In the genomic region with DNA sequence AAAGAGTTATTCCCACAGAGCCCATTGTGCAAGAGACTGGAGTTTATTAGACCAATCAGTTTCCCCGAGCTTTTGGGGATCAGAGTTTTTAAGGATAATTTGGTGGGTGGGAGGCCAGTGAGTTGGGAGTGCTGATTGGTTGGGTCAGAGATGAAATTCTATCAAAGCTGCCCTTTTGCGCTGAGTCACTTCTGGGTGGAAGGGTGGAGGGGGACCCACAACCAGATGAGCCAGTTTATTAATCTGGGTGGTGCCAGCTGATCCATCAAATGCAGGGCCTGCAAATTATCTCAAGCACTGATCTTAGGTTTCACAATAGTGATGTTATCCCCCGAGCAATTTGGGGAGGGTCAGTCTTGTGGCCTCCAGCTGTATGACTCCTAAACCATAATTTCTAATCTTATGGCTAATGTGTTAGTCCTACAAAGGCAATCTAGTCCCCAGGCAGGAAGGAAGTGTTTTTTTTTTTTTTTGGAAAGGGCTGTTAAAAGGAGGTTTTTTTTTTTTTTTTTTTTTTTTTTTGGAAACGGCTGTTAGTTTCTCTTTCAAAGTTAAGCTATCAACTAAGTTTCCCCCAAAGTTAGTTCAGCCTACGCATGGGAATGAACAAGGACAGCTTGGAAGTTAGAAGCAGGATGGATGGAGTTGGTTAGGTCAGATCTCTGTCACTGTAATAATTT, we compare ENCODE assay signal across 12 cellular contexts. TPM values are rescaled to one million over a fixed set of nuclear protein-coding genes. Genes with fewer than 3 reads are reported as not detected.
DNase-seq lines count a peak whose midpoint lies in the region; ATAC-seq and TF ChIP-seq lines count a peak whose summit lies in the region.
"Had no signal": no experiment of that assay in that cellular context is flagged by ENCODE, and none has a peak within 500 bp of the region (broad histone marks: within the 10 kb centered on the region; RNA-seq: fewer than 3 reads in every experiment).

No MANE protein-coding gene starts in this region.

- H3K36me3 ChIP-seq in brain microvascular endothelial cell (replicated peaks) (no peaks in the 10 kb centered on the region), neutrophil (no peaks in the 10 kb centered on the region), testis (ENCODE audit: low read depth, missing control alignments) (no peaks in the 10 kb centered on the region)

- H3K4me3 ChIP-seq in brain microvascular endothelial cell (ENCODE audit: low read depth, low read length), result no peak overlapping the region
- H3K4me3 ChIP-seq in neutrophil (ENCODE audit: low read depth in 1 of 2, low read length in 1 of 2), result peak overlapping the region in 1 of 2 experiments; percentile 23
- H3K4me3 ChIP-seq in testis, result no peak overlapping the region
- H3K4me3 ChIP-seq: suprapubic skin had no signal

- intact Hi-C loops in testis (cut with DNase I; ENCODE audit: low total_unique reads), result no loop called here

- H3K27me3 ChIP-seq in brain microvascular endothelial cell (replicated peaks), result no peaks in the 10 kb centered on the region
- H3K27me3 ChIP-seq in neutrophil, result no peaks in the 10 kb centered on the region
- no peaks in the 10 kb centered on the region for H3K27me3 ChIP-seq in testis
- H3K27me3 ChIP-seq: suprapubic skin had no signal

- H3K4me1 ChIP-seq in neutrophil (ENCODE audit: control insufficient read depth in 1 of 2, insufficient read depth in 1 of 2, low read depth in 1 of 2, low read length in 1 of 2) (peaks cover 64 to 75% of the 10 kb centered on the region in 2 experiments), testis (no peaks in the 10 kb centered on the region)
- H3K4me1 ChIP-seq: suprapubic skin had no signal

- WGBS in testis, 2 donors, result 66 to 71% methylated on average over 5 of the region's 5 CpGs

- H3K27ac ChIP-seq in brain microvascular endothelial cell (no peak overlapping the region), neutrophil (peak overlapping the region; percentile 94), testis (no peak overlapping the region)
- H3K27ac ChIP-seq: suprapubic skin had no signal

- H3K9me3 ChIP-seq in neutrophil, result no peaks in the 10 kb centered on the region
- no peaks in the 10 kb centered on the region for H3K9me3 ChIP-seq in testis
- H3K9me3 ChIP-seq: suprapubic skin had no signal

- in situ Hi-C loops in brain microvascular endothelial cell (cut with HindIII; ENCODE audit: low pct_ligation_motif_present, low sequenced_read_pairs), result no loop called here

- TF ChIP-seq POLR2A in testis (IDR thresholded peaks at IDR 0.05), result no peak

- ATAC-seq in HG03469 (IDR thresholded peaks at IDR 0.05; ENCODE audit: unreplicated experiment), result no peak

- DNase-seq in ELR (ENCODE audit: low read depth) (peak; percentile 30), NAMALWA (ENCODE audit: low spot score) (peak; percentile 32), brain microvascular endothelial cell (peak; percentile 3), NCI-H146 treated with DMSO at 0.1 percent for 48 hours (lab: John Stamatoyannopoulos, UW; ENCODE audit: unreplicated experiment) (no peak), A172 (ENCODE audit: low spot score) (no peak), testis (no peak)
- DNase-seq: activated CD4-positive, alpha-beta T cell treated with anti-CD3 and anti-CD28 coated beads for 1 hour; dermis blood vessel endothelial cell; left cardiac atrium had no signal

- TF ChIP-seq CTCF in brain microvascular endothelial cell (IDR thresholded peaks at IDR 0.05; ENCODE audit: low read depth, low read length, missing control alignments) (no peak), neutrophil (IDR thresholded peaks at IDR 0.05) (no peak), testis (IDR thresholded peaks at IDR 0.05) (no peak)

RNA-seq across cellular contexts. Expression of gene SLC16A4, which starts 7.4 kb away (rescaled TPM):
- total RNA-seq in A172 (2014; rRNA removed; shearing (Covaris generic)), result 31.0 and 35.0 TPM in 2 replicates
- 1 to 10 TPM; 5.8 to 8.2 TPM for total RNA-seq in testis
- polyA plus RNA-seq in testis (ENCODE audit: insufficient read depth, low read depth, low replicate concordance), result 17.4 TPM

RNA-seq across cellular contexts. Expression of gene LAMTOR5, which starts 24.0 kb away (rescaled TPM):
- total RNA-seq in A172 (2014; rRNA removed; shearing (Covaris generic)), result 158 and 166 TPM in 2 replicates
- 10 to 100 TPM; 75.4 to 88.8 TPM for total RNA-seq in testis
- 179 TPM for polyA plus RNA-seq in testis (ENCODE audit: insufficient read depth, low read depth, low replicate concordance)

RNA-seq across cellular contexts. Expression of gene RBM15, which starts 44.3 kb away (rescaled TPM):
- total RNA-seq in A172 (2014; rRNA removed; shearing (Covaris generic)), result 25.9 and 27.6 TPM in 2 replicates
- 10 to 100 TPM; 72.8 to 80.2 TPM for total RNA-seq in testis
- 22.2 TPM for polyA plus RNA-seq in testis (ENCODE audit: insufficient read depth, low read depth, low replicate concordance)

Comparison
In these comparisons a context has a peak if more than half of its experiments do, and no peak if none do; other contexts are left out.
1. DNase-seq: peak in ELR (single experiment), NAMALWA (single experiment) and brain microvascular endothelial cell (single experiment); none in NCI-H146 treated with DMSO at 0.1 percent for 48 hours (single experiment), A172 (single experiment) and testis (single experiment).